In the genomic region with DNA sequence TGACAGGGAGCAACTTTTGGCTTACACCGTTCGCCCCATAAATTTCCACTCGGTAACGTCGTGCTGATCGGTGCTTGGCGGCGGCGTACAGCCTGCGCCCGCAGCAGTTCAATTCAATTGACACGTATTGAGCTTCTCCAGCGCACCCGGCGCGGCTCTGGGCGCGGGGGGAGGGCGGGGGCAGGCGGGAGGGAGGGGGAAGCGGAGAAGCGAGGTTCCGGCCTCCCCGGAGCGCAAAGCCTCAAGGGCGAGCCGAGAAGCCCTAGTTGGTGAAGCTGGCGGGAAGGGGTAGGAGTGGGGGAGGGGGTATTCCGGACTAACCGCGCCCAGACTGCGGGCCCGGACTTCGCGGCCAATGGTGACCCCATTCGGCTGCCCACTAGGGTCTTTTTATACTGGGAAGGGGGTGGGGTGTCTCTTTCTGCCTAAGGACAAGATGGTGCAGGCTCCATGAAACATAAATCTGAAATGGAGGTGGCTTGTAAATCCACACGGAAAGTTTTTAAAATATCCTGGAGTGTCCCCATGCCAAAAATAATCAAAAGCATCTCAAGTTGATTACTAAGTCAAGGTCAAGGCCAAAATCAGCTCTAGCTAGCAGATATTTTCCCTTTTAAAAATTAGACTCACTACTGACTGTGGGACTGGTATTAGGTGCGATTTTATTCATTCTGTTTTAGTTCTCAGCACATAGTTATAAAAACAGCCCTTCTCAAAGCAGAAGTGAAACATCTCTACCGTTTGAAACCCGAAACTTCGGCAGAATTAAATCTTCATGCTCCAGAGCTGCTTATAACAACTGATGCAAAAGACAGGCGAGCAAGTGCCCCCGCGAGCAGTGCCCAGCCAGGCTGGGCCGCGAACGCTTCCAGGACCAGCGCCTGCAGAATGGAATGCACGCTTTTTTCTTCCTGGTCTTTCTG, we compare ENCODE assay signal across 7 cellular contexts. TPM values are rescaled to one million over a fixed set of nuclear protein-coding genes. Genes with fewer than 3 reads are reported as not detected.
A peak's percentile ranks its signal among the peaks of the same experiment; 100 is the strongest.
DNase-seq lines count a peak whose midpoint lies in the region; ATAC-seq and TF ChIP-seq lines count a peak whose summit lies in the region.

No MANE protein-coding gene starts in this region.

- TF ChIP-seq CTCF in foreskin fibroblast (IDR thresholded peaks at IDR 0.05; ENCODE audit: low read depth, low read length) (no peak), progenitor cell of endocrine pancreas (IDR thresholded peaks at IDR 0.05; ENCODE audit: unreplicated experiment) (no peak)

- no peaks in the 10 kb centered on the region for H3K27me3 Mint-ChIP-seq in activated CD4-positive, alpha-beta memory T cell treated with anti-CD3 and anti-CD28 coated beads for 36 hours
- peaks cover 26% of the 10 kb centered on the region for H3K27me3 Mint-ChIP-seq in progenitor cell of endocrine pancreas

- CTCF ChIA-PET in activated CD4-positive, alpha-beta memory T cell treated with anti-CD3 and anti-CD28 coated beads for 36 hours (lab: Charles Lee) = interaction anchor here (1.0 to 2.3 kb wide), 3 partner anchors 69 to 244 kb away, joined by 3 to 8 read pairs (median 3); no protein-coding TSS in a partner anchor

- POLR2A ChIA-PET in activated CD4-positive, alpha-beta memory T cell treated with anti-CD3 and anti-CD28 coated beads for 36 hours (lab: Charles Lee) = interaction anchor here (0.9 to 2.5 kb wide), 5 partner anchors 54 to 240 kb away, joined by 3 to 14 read pairs (median 5); no protein-coding TSS in a partner anchor

- peak overlapping the region; percentile 76 for H3K4me3 Mint-ChIP-seq in activated CD4-positive, alpha-beta memory T cell treated with anti-CD3 and anti-CD28 coated beads for 36 hours
- peak overlapping the region; percentile 68 for H3K4me3 Mint-ChIP-seq in progenitor cell of endocrine pancreas (ENCODE audit: low read depth)

- ATAC-seq in HG02759 (IDR thresholded peaks at IDR 0.05; ENCODE audit: unreplicated experiment) = peak; percentile 26

- no peaks in the 10 kb centered on the region for H3K36me3 Mint-ChIP-seq in activated CD4-positive, alpha-beta memory T cell treated with anti-CD3 and anti-CD28 coated beads for 36 hours
- H3K36me3 Mint-ChIP-seq in progenitor cell of endocrine pancreas (ENCODE audit: insufficient read depth) = no peaks in the 10 kb centered on the region

- no peaks in the 10 kb centered on the region for H3K9me3 Mint-ChIP-seq in activated CD4-positive, alpha-beta memory T cell treated with anti-CD3 and anti-CD28 coated beads for 36 hours
- no peaks in the 10 kb centered on the region for H3K9me3 Mint-ChIP-seq in progenitor cell of endocrine pancreas (ENCODE audit: low read depth)

- peak overlapping the region; percentile 52 to 58 for H3K4me3 ChIP-seq in foreskin fibroblast (ENCODE audit: low read depth in 1 of 2, low read length in 2 of 2)

- TF ChIP-seq POLR2A in GM15510 (IDR thresholded peaks at IDR 0.05; ENCODE audit: borderline replicate concordance, extremely low read depth, insufficient read length) = peak; percentile 13

- intact Hi-C loops in activated CD4-positive, alpha-beta memory T cell treated with anti-CD3 and anti-CD28 coated beads for 36 hours (cut with micrococcal nuclease) = loop anchor here (2.0 to 10.0 kb wide), 8 partner anchors 15 to 327 kb away; no protein-coding TSS in a partner anchor

- peak overlapping the region; percentile 78 for H3K27ac Mint-ChIP-seq in activated CD4-positive, alpha-beta memory T cell treated with anti-CD3 and anti-CD28 coated beads for 36 hours
- H3K27ac Mint-ChIP-seq in progenitor cell of endocrine pancreas = peak overlapping the region; percentile 49

- peak; percentile 71 for DNase-seq in NCI-H2227 (lab: John Stamatoyannopoulos, UW; ENCODE audit: unreplicated experiment)
- DNase-seq in activated CD4-positive, alpha-beta memory T cell treated with anti-CD3 and anti-CD28 coated beads for 36 hours = peak; percentile 76
- peak in 1 of 2 donors; percentile 40 for DNase-seq in foreskin fibroblast
- DNase-seq in progenitor cell of endocrine pancreas (ENCODE audit: low spot score, unreplicated experiment) = no peak
- no peak for DNase-seq in pons (ENCODE audit: low spot score)

- H3K4me1 Mint-ChIP-seq in activated CD4-positive, alpha-beta memory T cell treated with anti-CD3 and anti-CD28 coated beads for 36 hours (ENCODE audit: low read depth) = peaks cover 8% of the 10 kb centered on the region
- H3K4me1 Mint-ChIP-seq in progenitor cell of endocrine pancreas (ENCODE audit: low read depth) = peaks cover 14% of the 10 kb centered on the region

RNA-seq across cellular contexts. Expression of a gene that starts 1.5 kb away (rescaled TPM):
- 10 to 100 TPM; 33.7 to 35.0 TPM for total RNA-seq in activated CD4-positive, alpha-beta memory T cell treated with anti-CD3 and anti-CD28 coated beads for 36 hours
- 20.5 TPM in 2 replicates for total RNA-seq in progenitor cell of endocrine pancreas

Comparison
In these comparisons a context has a peak if more than half of its experiments do, and no peak if none do; other contexts are left out.
1. DNase-seq: peak in NCI-H2227 (single experiment) and activated CD4-positive, alpha-beta memory T cell treated with anti-CD3 and anti-CD28 coated beads for 36 hours (single experiment); none in progenitor cell of endocrine pancreas (single experiment) and pons (single experiment).